In genomic region chr3:152405915-152406802, GRCh38 we compare ENCODE assay signal across 8 cellular contexts.
A peak's percentile ranks its signal among the peaks of the same experiment; 100 is the strongest.
DNase-seq lines count a peak whose midpoint lies in the region; ATAC-seq and TF ChIP-seq lines count a peak whose summit lies in the region.

No MANE protein-coding gene starts in this region.

- intact Hi-C loops in Right ventricle myocardium inferior (cut with DNase I) (loop anchor here (10.0 kb wide), 1 partner anchor 131 kb away; no protein-coding TSS in a partner anchor), cardiac septum (cut with DNase I) (loop anchor here (10.0 kb wide), 1 partner anchor 141 kb away; the partner anchor contains the start of gene MBNL1), ascending aorta (cut with DNase I) (loop anchor here (10.0 kb wide), 1 partner anchor 101 kb away; no protein-coding TSS in a partner anchor), left lung (cut with DNase I) (no loop called here)

- no peaks in the 10 kb centered on the region for H3K36me3 ChIP-seq in ascending aorta
- H3K36me3 ChIP-seq in left lung = no peaks in the 10 kb centered on the region

- ATAC-seq in Right ventricle myocardium inferior = peak; percentile 75
- ATAC-seq in left lung = peak; percentile 62
- no peak for ATAC-seq in GM21717 (IDR thresholded peaks at IDR 0.05; ENCODE audit: unreplicated experiment)

- TF ChIP-seq CTCF in ascending aorta (IDR thresholded peaks at IDR 0.05) = no peak
- no peak for TF ChIP-seq CTCF in left lung (IDR thresholded peaks at IDR 0.05)

- H3K4me3 ChIP-seq in ascending aorta (peak overlapping the region; percentile 34 to 48), left lung (no peak overlapping the region)

- H3K9me3 ChIP-seq in ascending aorta (no peaks in the 10 kb centered on the region), left lung (no peaks in the 10 kb centered on the region)

- H3K4me1 ChIP-seq in ascending aorta (peaks cover 16 to 63% of the 10 kb centered on the region in 2 donors), left lung (peaks cover 30 to 64% of the 10 kb centered on the region in 2 donors)

- peak overlapping the region; percentile 81 to 83 for H3K27ac ChIP-seq in ascending aorta
- H3K27ac ChIP-seq in left lung = peak overlapping the region; percentile 76 to 81

- DNase-seq in Right ventricle myocardium inferior (ENCODE audit: missing footprints) = no peak
- no peak for DNase-seq in cardiac septum (ENCODE audit: low spot score)
- DNase-seq in ascending aorta (ENCODE audit: low spot score in 2 of 2) = no peak
- DNase-seq in left lung = no peak
- no peak for DNase-seq in inferior parietal cortex (ENCODE audit: extremely low spot score)
- no peak for DNase-seq in mucosa of gallbladder (ENCODE audit: low spot score)
- no peak for DNase-seq in putamen (ENCODE audit: low spot score)

- H3K27me3 ChIP-seq in ascending aorta = no peaks in the 10 kb centered on the region
- H3K27me3 ChIP-seq in left lung = no peaks in the 10 kb centered on the region

Comparison
In these comparisons a context has a peak if more than half of its experiments do, and no peak if none do; other contexts are left out.
1. H3K4me3 ChIP-seq: peak in ascending aorta (2 of 2); none in left lung (0 of 2).
2. intact Hi-C loops: an anchor here in Right ventricle myocardium inferior (10.0 kb wide), cardiac septum (10.0 kb wide) and ascending aorta (10.0 kb wide); none called in left lung.